21 cellular contexts compared by ENCODE assay signal in genomic region chr2:76978064-76978463, GRCh38.
A peak's percentile ranks its signal among the peaks of the same experiment; 100 is the strongest.
DNase-seq lines count a peak whose midpoint lies in the region; ATAC-seq, FAIRE-seq and TF ChIP-seq lines count a peak whose summit lies in the region.
"Had no signal": no experiment of that assay in that cellular context is flagged by ENCODE, and none has a peak within 500 bp of the region (broad histone marks: within the 10 kb centered on the region; RNA-seq: fewer than 3 reads in every experiment).

No MANE protein-coding gene starts in this region.

- peak; percentile 81 for FAIRE-seq in endothelial cell of umbilical vein (lab: Jason Lieb, UNC)
- FAIRE-seq: GM12892, H1, HTR-8/SVneo had no signal

- H3K27me3 ChIP-seq in SU-DHL-6 (ENCODE audit: low read length) (no peaks in the 10 kb centered on the region), endothelial cell of umbilical vein (ENCODE audit: control insufficient read depth in 2 of 2, insufficient read depth in 2 of 2, low read length in 2 of 2) (no peaks in the 10 kb centered on the region)
- no peaks in the 10 kb centered on the region for H3K27me3 ChIP-seq in effector memory CD4-positive, alpha-beta T cell (replicated peaks; ENCODE audit: control insufficient read depth, insufficient read depth, low read length, poor library complexity, severe bottlenecking)

- no TSS peak for BruUV-seq in endothelial cell of umbilical vein (replicated peaks; lab: Mats Ljungman, UMichigan)

- dilution Hi-C loops in endothelial cell of umbilical vein (cut with MboI; ENCODE audit: extremely low pct_ligation_motif_present, low sequenced_read_pairs) = no loop called here

- H3K27ac ChIP-seq in SU-DHL-6 (ENCODE audit: low read depth, low read length) = peak overlapping the region; percentile 70; the same call in 1 of the 2 replicates
- peak overlapping the region; percentile 15 for H3K27ac ChIP-seq in endothelial cell of umbilical vein (ENCODE audit: insufficient read depth, low read depth, low read length)
- no peak overlapping the region for H3K27ac ChIP-seq in effector memory CD4-positive, alpha-beta T cell (ENCODE audit: insufficient read depth, low read length, poor library complexity, severe bottlenecking)
- H3K27ac ChIP-seq: C4-2B, RWPE1 had no signal

- CTCF ChIA-PET in endothelial cell of umbilical vein (lab: Charles Lee) = interaction anchor here (1.0 kb wide), 1 partner anchor 18 kb away, joined by 3 read pairs; no protein-coding TSS in a partner anchor

- no peaks in the 10 kb centered on the region; the same call in 1 of the 2 replicates for H3F3A ChIP-seq in SU-DHL-6 (ENCODE audit: insufficient read depth)

- POLR2A ChIA-PET in endothelial cell of umbilical vein (lab: Charles Lee) = no interaction called here

- no peak overlapping the region for H3K4me2 ChIP-seq in SU-DHL-6 (ENCODE audit: low read depth, low read length, poor library complexity, severe bottlenecking)
- peak overlapping the region; percentile 31 for H3K4me2 ChIP-seq in endothelial cell of umbilical vein (ENCODE audit: insufficient read depth, low read length)

- no peak overlapping the region for H2AFZ ChIP-seq in SU-DHL-6 (ENCODE audit: low read depth, low read length, severe bottlenecking)
- H2AFZ ChIP-seq in endothelial cell of umbilical vein (ENCODE audit: low read depth, low read length) = peak overlapping the region; percentile 6

- peaks cover 27% of the 10 kb centered on the region for H3K4me1 ChIP-seq in endothelial cell of umbilical vein (ENCODE audit: control insufficient read depth, extremely low read depth, insufficient read depth, low read length)
- no peaks in the 10 kb centered on the region for H3K4me1 ChIP-seq in effector memory CD4-positive, alpha-beta T cell (ENCODE audit: control insufficient read depth, insufficient read depth, low read length, poor library complexity, severe bottlenecking)

- no peaks in the 10 kb centered on the region for H3K9me2 ChIP-seq in SU-DHL-6 (replicated peaks; ENCODE audit: insufficient read depth, low read length)

- no peak for TF ChIP-seq CTCF in SU-DHL-6 (IDR thresholded peaks at IDR 0.05; ENCODE audit: insufficient read depth, low read length, poor library complexity, severe bottlenecking)
- TF ChIP-seq CTCF in endothelial cell of umbilical vein (IDR thresholded peaks at IDR 0.05; ENCODE audit: extremely low read depth in 1 of 2, insufficient read depth in 1 of 2, low read depth in 1 of 2, low read length in 2 of 2) = no peak
- no peak for TF ChIP-seq CTCF in omental fat pad (IDR thresholded peaks at IDR 0.05)

- H3K4me3 ChIP-seq in SU-DHL-6 (ENCODE audit: insufficient read depth, low read length, poor library complexity, severe bottlenecking) (no peak overlapping the region), endothelial cell of umbilical vein (replicated peaks in 1 of 3; ENCODE audit: insufficient read depth in 1 of 3, low read depth in 1 of 3, low read length in 3 of 3) (no peak overlapping the region)
- H3K4me3 ChIP-seq in effector memory CD4-positive, alpha-beta T cell (ENCODE audit: insufficient read depth, low read depth, low read length, poor library complexity, severe bottlenecking) = no peak overlapping the region

- no peaks in the 10 kb centered on the region for H4K20me1 ChIP-seq in SU-DHL-6 (ENCODE audit: low read depth, low read length)
- H4K20me1 ChIP-seq in endothelial cell of umbilical vein (replicated peaks; ENCODE audit: control insufficient read depth, extremely low read depth, insufficient read depth, low read length) = no peaks in the 10 kb centered on the region

- intact Hi-C loops in endothelial cell of umbilical vein (cut with micrococcal nuclease) = no loop called here

- no peaks in the 10 kb centered on the region for H3K79me2 ChIP-seq in SU-DHL-6 (ENCODE audit: insufficient read depth, low read length)
- no peaks in the 10 kb centered on the region for H3K79me2 ChIP-seq in endothelial cell of umbilical vein (ENCODE audit: control insufficient read depth, insufficient read depth, low read length)

- H3K36me3 ChIP-seq in SU-DHL-6 (ENCODE audit: low read length) (no peaks in the 10 kb centered on the region), endothelial cell of umbilical vein (ENCODE audit: control insufficient read depth in 2 of 2, extremely low read depth in 1 of 2, insufficient read depth in 2 of 2, low read length in 2 of 2) (no peaks in the 10 kb centered on the region)
- H3K36me3 ChIP-seq in effector memory CD4-positive, alpha-beta T cell (ENCODE audit: control insufficient read depth, insufficient read depth, low read length) = no peaks in the 10 kb centered on the region

- no peaks in the 10 kb centered on the region for H3K9me3 ChIP-seq in SU-DHL-6 (ENCODE audit: insufficient read depth, low read length)
- no peaks in the 10 kb centered on the region for H3K9me3 ChIP-seq in endothelial cell of umbilical vein (replicated peaks; ENCODE audit: control insufficient read depth, insufficient read depth, low read length)
- H3K9me3 ChIP-seq in effector memory CD4-positive, alpha-beta T cell (ENCODE audit: control insufficient read depth, low read length) = no peaks in the 10 kb centered on the region

- ATAC-seq in omental fat pad (ENCODE audit: low FRiP score) (peak; percentile 94), HG02885 (IDR thresholded peaks at IDR 0.05; ENCODE audit: poor library complexity, unreplicated experiment) (no peak), GM18511 (IDR thresholded peaks at IDR 0.05; ENCODE audit: unreplicated experiment) (no peak)
- ATAC-seq: PC-3 had no signal

- peaks cover 2% of the 10 kb centered on the region for H3K9me1 ChIP-seq in endothelial cell of umbilical vein (replicated peaks; ENCODE audit: control insufficient read depth, extremely low read depth, insufficient read depth, low read length)

- no peak for TF ChIP-seq POLR2A in endothelial cell of umbilical vein (IDR thresholded peaks at IDR 0.05; ENCODE audit: low read depth, low read length)

- no peak overlapping the region for H3K9ac ChIP-seq in SU-DHL-6 (ENCODE audit: low read length)
- H3K9ac ChIP-seq in endothelial cell of umbilical vein (replicated peaks; ENCODE audit: extremely low read depth, insufficient read depth, low read length) = no peak overlapping the region

- DNase-seq in endothelial cell of umbilical vein (ENCODE audit: low read depth, low spot score) (peak; percentile 54), kidney tubule cell (ENCODE audit: low spot score) (peak; percentile 49), omental fat pad (ENCODE audit: low spot score) (no peak), T1000 (lab: John Stamatoyannopoulos, UW) (no peak)
- no peak for DNase-seq in effector memory CD4-positive, alpha-beta T cell
- DNase-seq: ACHN, DMS79, IMR-90, NCI-H1436, NCI-H1930, NCI-H226, PC-3, SIG-M5 had no signal

TF ChIP-seq in endothelial cell of umbilical vein, 7 proteins besides CTCF, POLR2A, EP300 and RAD21:
- TF ChIP-seq POLR2AphosphoS5 (IDR thresholded peaks at IDR 0.05; ENCODE audit: insufficient read depth, low read depth, low read length) = no peak
- peak; percentile 24 for TF ChIP-seq GATA2 (IDR thresholded peaks at IDR 0.05; ENCODE audit: insufficient read depth, insufficient read length, low read depth, low read length)
- TF ChIP-seq MYC (IDR thresholded peaks at IDR 0.05; ENCODE audit: low read depth, low read length) = no peak
- no peak for TF ChIP-seq MAX (IDR thresholded peaks at IDR 0.05; ENCODE audit: insufficient read depth, insufficient read length)
- no peak for TF ChIP-seq EZH2 (IDR thresholded peaks at IDR 0.05; ENCODE audit: borderline replicate concordance, low read depth, low read length, severe bottlenecking)
- TF ChIP-seq JUN (IDR thresholded peaks at IDR 0.05; ENCODE audit: borderline replicate concordance, insufficient read depth, insufficient read length, low read depth) = peak; percentile 6
- TF ChIP-seq FOS (IDR thresholded peaks at IDR 0.05; ENCODE audit: borderline replicate concordance, insufficient read depth, low read length) = peak; percentile 68

Comparison
In these comparisons a context has a peak if more than half of its experiments do, and no peak if none do; other contexts are left out.
1. DNase-seq: peak in endothelial cell of umbilical vein (single experiment) and kidney tubule cell (single experiment); none in omental fat pad (single experiment), T1000 (single experiment) and effector memory CD4-positive, alpha-beta T cell (0 of 3).